1 cellular context compared by ENCODE assay signal in the genomic region with DNA sequence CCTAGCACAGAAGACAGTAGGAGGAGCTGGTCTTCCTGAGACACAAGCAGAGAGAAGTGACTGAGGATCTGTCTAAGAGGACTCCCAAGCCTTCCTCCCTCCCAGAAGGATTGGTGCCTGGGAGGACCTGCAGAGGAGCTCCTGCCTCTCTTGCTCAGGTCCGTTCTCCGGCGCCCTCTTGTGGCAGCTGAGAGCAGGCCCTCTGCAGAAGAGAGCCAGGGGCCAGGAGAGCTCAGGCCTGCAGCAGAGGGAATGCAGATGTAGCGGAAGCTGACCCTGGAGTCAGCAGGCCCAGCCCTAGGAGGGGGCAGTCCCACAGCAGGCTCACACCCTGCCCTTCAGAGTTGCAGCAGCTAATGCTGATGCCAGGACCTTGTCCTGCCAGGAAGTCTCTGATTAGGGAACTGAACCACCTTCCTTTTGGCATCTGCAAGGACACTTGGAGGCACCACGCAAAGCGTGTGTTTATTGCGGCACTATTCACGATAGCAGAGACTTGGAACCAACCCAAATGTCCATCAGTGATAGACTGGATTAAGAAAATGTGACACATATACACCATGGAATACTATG.
A peak's percentile ranks its signal among the peaks of the same experiment; 100 is the strongest.
TF ChIP-seq lines count a peak whose summit lies in the region.

No MANE protein-coding gene starts in this region.

TF ChIP-seq in GM23338, 12 proteins besides CTCF, POLR2A, EP300 and RAD21:
- TF ChIP-seq ZNF462 (CRISPR knock-in tag; IDR thresholded peaks at IDR 0.05) = 0 out of 2 replicates have a peak, but pooled peaks have one; percentile 25
